ENCODE assay signal across 12 cellular contexts in genomic region chr7:116139007-116139406, GRCh38.
DNase-seq lines count a peak whose midpoint lies in the region; ATAC-seq and TF ChIP-seq lines count a peak whose summit lies in the region.
"Had no signal": no experiment of that assay in that cellular context is flagged by ENCODE, and none has a peak within 500 bp of the region (broad histone marks: within the 10 kb centered on the region; RNA-seq: fewer than 3 reads in every experiment).

No MANE protein-coding gene starts in this region.

- H3K9me3 Mint-ChIP-seq in type B pancreatic cell = peaks cover 6% of the 10 kb centered on the region
- H3K9me3 Mint-ChIP-seq: activated T-cell treated with anti-CD3 and anti-CD28 coated beads, Interleukin-2, amount 50 U/mL, for 24 hours had no signal

- H3K9me3 ChIP-seq in SK-N-SH = no peaks in the 10 kb centered on the region
- H3K9me3 ChIP-seq: colonic mucosa, neutrophil, tibial nerve had no signal

- no peaks in the 10 kb centered on the region for H3K4me1 ChIP-seq in SK-N-SH (ENCODE audit: control insufficient read depth in 1 of 2, insufficient read depth in 2 of 2, low read depth in 1 of 2, low read length in 1 of 2)
- H3K4me1 ChIP-seq: colonic mucosa, tibial nerve had no signal

- no peak overlapping the region for H3K4me2 ChIP-seq in SK-N-SH

- 23% methylated on average over 6 of the region's 6 CpGs for WGBS in SK-N-SH (ENCODE audit: low lambda C conversion rate)

- no peak overlapping the region for H3K9ac ChIP-seq in SK-N-SH

- no peaks in the 10 kb centered on the region for H3K9me2 ChIP-seq in SK-N-SH

- peaks cover 4% of the 10 kb centered on the region for H3K36me3 Mint-ChIP-seq in type B pancreatic cell

- no peaks in the 10 kb centered on the region for H3K79me2 ChIP-seq in SK-N-SH (ENCODE audit: insufficient read depth)

- TF ChIP-seq EP300 in SK-N-SH (IDR thresholded peaks at IDR 0.05; ENCODE audit: borderline replicate concordance in 1 of 2, low read depth in 1 of 2, low read length in 1 of 2) = no peak

- H3K27ac ChIP-seq in SK-N-SH (ENCODE audit: low read depth in 2 of 2, low read length in 1 of 2) (no peak overlapping the region), epithelial cell of prostate (peak overlapping the region; percentile 60)
- H3K27ac ChIP-seq: colonic mucosa, neutrophil, tibial nerve had no signal

- H3K36me3 ChIP-seq in SK-N-SH (replicated peaks in 1 of 2; ENCODE audit: control insufficient read depth in 1 of 2, insufficient read depth in 2 of 2, low read length in 1 of 2) = no peaks in the 10 kb centered on the region
- H3K36me3 ChIP-seq: colonic mucosa, neutrophil, tibial nerve had no signal

- no peak overlapping the region for H3K4me3 ChIP-seq in SK-N-SH (ENCODE audit: low read depth in 2 of 2, low read length in 1 of 2)
- H3K4me3 ChIP-seq: colonic mucosa, tibial nerve had no signal

- no peaks in the 10 kb centered on the region for H3F3A ChIP-seq in SK-N-SH (replicated peaks; ENCODE audit: insufficient read depth)

- peaks cover 53% of the 10 kb centered on the region for H3K27me3 ChIP-seq in SK-N-SH (ENCODE audit: insufficient read depth)
- H3K27me3 ChIP-seq: colonic mucosa, neutrophil, tibial nerve had no signal

- POLR2A ChIA-PET in SK-N-SH (lab: Yijun Ruan, JAX) = no interaction called here

- H4K20me1 ChIP-seq in SK-N-SH (ENCODE audit: insufficient read depth) = no peaks in the 10 kb centered on the region

- DNase-seq in SK-N-SH = no peak
- DNase-seq in epithelial cell of prostate (ENCODE audit: low read depth, low spot score) = peak; percentile 60
- peak; percentile 70 for DNase-seq in midbrain (lab: John Stamatoyannopoulos, UW)
- no peak for DNase-seq in type B pancreatic cell (ENCODE audit: extremely low spot score, unreplicated experiment)
- no peak for DNase-seq in T1000 (lab: John Stamatoyannopoulos, UW)
- DNase-seq in effector CD8-positive, alpha-beta T cell (lab: John Stamatoyannopoulos, UW) = no peak
- DNase-seq: activated T-cell treated with anti-CD3 and anti-CD28 coated beads, Interleukin-2, amount 50 U/mL, for 24 hours; colonic mucosa had no signal

- TF ChIP-seq CTCF in SK-N-SH (IDR thresholded peaks at IDR 0.05) (no peak), type B pancreatic cell (conservative IDR thresholded peaks at IDR 0.05) (peak; percentile 22)

- TF ChIP-seq RAD21 in SK-N-SH (IDR thresholded peaks at IDR 0.05; ENCODE audit: low read length) = no peak

- H3K27me3 Mint-ChIP-seq in type B pancreatic cell = no peaks in the 10 kb centered on the region
- H3K27me3 Mint-ChIP-seq: activated T-cell treated with anti-CD3 and anti-CD28 coated beads, Interleukin-2, amount 50 U/mL, for 24 hours had no signal

- peak overlapping the region; percentile 81 for H3K27ac Mint-ChIP-seq in type B pancreatic cell
- H3K27ac Mint-ChIP-seq: activated T-cell treated with anti-CD3 and anti-CD28 coated beads, Interleukin-2, amount 50 U/mL, for 24 hours had no signal

- peak overlapping the region; percentile 65 for H3K4me3 Mint-ChIP-seq in type B pancreatic cell
- H3K4me3 Mint-ChIP-seq: activated T-cell treated with anti-CD3 and anti-CD28 coated beads, Interleukin-2, amount 50 U/mL, for 24 hours had no signal

- H2AFZ ChIP-seq in SK-N-SH (ENCODE audit: low read depth) = no peak overlapping the region

- CTCF ChIA-PET in SK-N-SH (lab: Yijun Ruan, JAX) = interaction anchor here (0.6 to 2.5 kb wide), 28 partner anchors 9 to 1345 kb away, joined by 3 to 21 read pairs (median 4); no protein-coding TSS in a partner anchor

- ATAC-seq in SK-N-SH treated with all-trans-retinoic acid at 6 μM for 48 hours (peak; percentile 26; the same call in 1 of the 3 replicates), GM21526 (IDR thresholded peaks at IDR 0.05; ENCODE audit: low FRiP score, unreplicated experiment) (no peak)

- H3K4me1 Mint-ChIP-seq in type B pancreatic cell (ENCODE audit: unreplicated experiment) = peaks cover 30% of the 10 kb centered on the region

TF ChIP-seq in SK-N-SH treated with all-trans-retinoic acid at 6 μM for 48 hours, 23 proteins besides CTCF, POLR2A, EP300 and RAD21:
- TF ChIP-seq ARNTL (CRISPR knock-in tag; IDR thresholded peaks at IDR 0.05; ENCODE audit: borderline replicate concordance, low read depth) (no peak), BACH2 (CRISPR knock-in tag; IDR thresholded peaks at IDR 0.05; ENCODE audit: borderline replicate concordance) (no peak), ZFP3 (CRISPR knock-in tag; IDR thresholded peaks at IDR 0.05) (no peak), TOX (CRISPR knock-in tag; IDR thresholded peaks at IDR 0.05; ENCODE audit: borderline replicate concordance) (no peak), ZFP30 (CRISPR knock-in tag; IDR thresholded peaks at IDR 0.05) (no peak), ISL1 (CRISPR knock-in tag; IDR thresholded peaks at IDR 0.05) (no peak), PPARA (CRISPR knock-in tag; IDR thresholded peaks at IDR 0.05; ENCODE audit: borderline replicate concordance) (no peak), ZNF70 (CRISPR knock-in tag; IDR thresholded peaks at IDR 0.05) (no peak), PATZ1 (CRISPR knock-in tag; IDR thresholded peaks at IDR 0.05; ENCODE audit: borderline replicate concordance) (no peak)

TF ChIP-seq in SK-N-SH, 30 proteins besides CTCF, POLR2A, EP300 and RAD21:
- TF ChIP-seq GABPA (IDR thresholded peaks at IDR 0.05; ENCODE audit: low read depth) (no peak), USF2 (IDR thresholded peaks at IDR 0.05; ENCODE audit: borderline replicate concordance, low read depth, low read length) (no peak), IRF3 (IDR thresholded peaks at IDR 0.05; ENCODE audit: low read depth, low read length) (no peak), RFX5 (IDR thresholded peaks at IDR 0.05; ENCODE audit: low read length) (no peak), RXRA (IDR thresholded peaks at IDR 0.05; ENCODE audit: borderline replicate concordance, low read depth) (no peak), MAX (IDR thresholded peaks at IDR 0.05; ENCODE audit: low read depth) (no peak), YY1 (IDR thresholded peaks at IDR 0.05; ENCODE audit: low read depth) (no peak), NRF1 (IDR thresholded peaks at IDR 0.05; ENCODE audit: low read depth, low read length) (no peak), TEAD4 (IDR thresholded peaks at IDR 0.05; ENCODE audit: borderline replicate concordance, insufficient read depth) (no peak), SMC3 (IDR thresholded peaks at IDR 0.05; ENCODE audit: low read depth, low read length) (no peak), GATA2 (CRISPR knock-in tag; IDR thresholded peaks at IDR 0.05) (no peak), FOXM1 (IDR thresholded peaks at IDR 0.05; ENCODE audit: low read depth) (no peak), SIN3A (IDR thresholded peaks at IDR 0.05; ENCODE audit: borderline replicate concordance, low read depth, low read length) (no peak)

Comparison
In these comparisons a context has a peak if more than half of its experiments do, and no peak if none do; other contexts are left out.
1. DNase-seq: peak in epithelial cell of prostate (single experiment) and midbrain (single experiment); none in SK-N-SH (single experiment), type B pancreatic cell (single experiment), T1000 (single experiment) and effector CD8-positive, alpha-beta T cell (single experiment).